8 cellular contexts compared by ENCODE assay signal in the genomic region with DNA sequence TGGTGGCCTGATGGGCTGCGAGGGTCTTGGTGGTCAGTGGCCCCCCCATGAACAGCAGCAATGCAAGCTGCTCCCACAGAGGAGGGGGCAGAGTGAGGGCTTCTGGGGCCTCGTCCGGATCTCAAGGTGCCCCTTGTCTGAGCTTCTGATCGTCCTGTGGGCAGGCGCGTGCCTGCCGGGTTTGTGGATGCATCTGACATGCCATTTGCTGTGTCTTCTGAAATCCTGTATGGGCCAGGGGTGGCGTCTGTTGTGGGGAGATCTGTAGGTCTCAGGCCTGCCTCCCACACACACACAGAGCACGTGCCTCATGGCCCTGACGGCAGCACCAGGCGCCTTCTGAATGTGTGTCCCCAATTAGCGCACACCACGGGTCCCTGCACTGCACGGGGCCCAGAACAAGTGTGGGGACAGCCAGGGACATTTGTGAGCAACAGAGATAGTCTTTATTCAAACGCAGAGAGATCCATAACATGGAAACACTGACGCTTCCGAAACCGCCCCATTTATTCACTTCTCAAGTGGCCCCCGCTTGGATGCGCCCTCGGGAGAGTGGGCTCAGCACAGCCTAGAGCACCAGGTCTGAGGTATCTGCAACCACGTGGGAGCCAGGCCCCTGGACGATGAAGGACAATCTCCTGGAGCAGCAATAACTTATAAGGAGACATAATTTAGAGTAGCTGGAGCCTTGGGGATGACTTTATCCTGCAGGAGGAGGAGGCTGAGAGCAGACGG. TPM values are rescaled to one million over a fixed set of nuclear protein-coding genes. Genes with fewer than 3 reads are reported as not detected.
A peak's percentile ranks its signal among the peaks of the same experiment; 100 is the strongest.
DNase-seq lines count a peak whose midpoint lies in the region; ATAC-seq and TF ChIP-seq lines count a peak whose summit lies in the region.

No MANE protein-coding gene starts in this region.

- H3K9me3 ChIP-seq in heart left ventricle (no peaks in the 10 kb centered on the region), T-helper 17 cell (ENCODE audit: control insufficient read depth, low read length, poor library complexity, severe bottlenecking) (no peaks in the 10 kb centered on the region), iPS-20b (ENCODE audit: insufficient read depth, low read depth, low read length) (no peaks in the 10 kb centered on the region), upper lobe of left lung (no peaks in the 10 kb centered on the region)

- peaks cover 16% of the 10 kb centered on the region for H3K27me3 Mint-ChIP-seq in T-helper 17 cell

- H3K4me3 ChIP-seq in heart left ventricle (peak overlapping the region in 9 of 12 donors; percentile 51 to 72 (median 60)), iPS-20b (ENCODE audit: low read length) (peak overlapping the region; percentile 74; the same call in 1 of the 2 replicates), upper lobe of left lung (peak overlapping the region in 3 of 4 donors; percentile 59 to 76 (median 67))

- H3K4me1 Mint-ChIP-seq in T-helper 17 cell, result peaks cover 27% of the 10 kb centered on the region

- H3K27ac Mint-ChIP-seq in T-helper 17 cell, result peak overlapping the region; percentile 86

- TF ChIP-seq CTCF in heart left ventricle (IDR thresholded peaks at IDR 0.05) (no peak), upper lobe of left lung (IDR thresholded peaks at IDR 0.05) (no peak)

- intact Hi-C loops in heart left ventricle (cut with DNase I) (loop anchor here (1.0 to 10.0 kb wide), 14 partner anchors 46 to 180 kb away; partner anchors contain the start of genes CTBP1 (in 7 of the 10) and UVSSA (in 3 of the 10)), cardiac septum (cut with DNase I) (loop anchor here (2.0 to 5.0 kb wide), 4 partner anchors 66 to 186 kb away; partner anchors contain the start of gene CTBP1)

- H3K9ac ChIP-seq in iPS-20b (ENCODE audit: low read depth, low read length), result no peak overlapping the region

- H3K27ac ChIP-seq in heart left ventricle (no peak overlapping the region), iPS-20b (ENCODE audit: low read length) (no peak overlapping the region), upper lobe of left lung (peak overlapping the region in 3 of 4 donors; percentile 38 to 81 (median 66))

- TF ChIP-seq POLR2A in heart left ventricle (IDR thresholded peaks at IDR 0.05) (no peak), upper lobe of left lung (IDR thresholded peaks at IDR 0.05) (no peak)

- DNase-seq in heart left ventricle (no peak), cardiac septum (ENCODE audit: low spot score) (no peak), T-helper 17 cell (no peak), upper lobe of left lung (peak in 1 of 2 donors; percentile 61), NCI-H345 treated with DMSO at 0.1 percent for 48 hours (lab: John Stamatoyannopoulos, UW; ENCODE audit: unreplicated experiment) (no peak), amniotic stem cell (lab: John Stamatoyannopoulos, UW) (no peak), hippocampal formation (lab: John Stamatoyannopoulos, UW) (no peak)

- ATAC-seq in heart left ventricle (peak in 3 of 4 donors; percentile 1 to 5 (median 5)), T-helper 17 cell (no peak), upper lobe of left lung (ENCODE audit: low FRiP score in 2 of 2) (no peak)

- WGBS in heart left ventricle, 4 donors, result 44 to 59% (median 57%) methylated on average over 11 to 24 of the region's 24 CpGs
- WGBS in upper lobe of left lung, 2 donors, result 40 to 54% methylated on average over 9 to 22 of the region's 24 CpGs

- H3K4me1 ChIP-seq in heart left ventricle, result peaks cover 0 to 45% (median 18%) of the 10 kb centered on the region in 12 donors
- no peaks in the 10 kb centered on the region for H3K4me1 ChIP-seq in iPS-20b (ENCODE audit: insufficient read depth, low read length)
- peaks cover 22 to 34% (median 26%) of the 10 kb centered on the region in 4 donors for H3K4me1 ChIP-seq in upper lobe of left lung

- H3K36me3 ChIP-seq in heart left ventricle (peaks cover 0 to 10% (median 0%) of the 10 kb centered on the region in 9 donors), iPS-20b (ENCODE audit: insufficient read depth, low read depth, low read length) (no peaks in the 10 kb centered on the region), upper lobe of left lung (peaks cover 0 to 4% (median 0%) of the 10 kb centered on the region in 4 donors)

- peak overlapping the region; percentile 88 for H3K4me3 Mint-ChIP-seq in T-helper 17 cell

- no peak for TF ChIP-seq EP300 in upper lobe of left lung (IDR thresholded peaks at IDR 0.05)

- no peaks in the 10 kb centered on the region for H3K36me3 Mint-ChIP-seq in T-helper 17 cell (ENCODE audit: low read depth)

- peaks cover under 1 to 25% (median 16%) of the 10 kb centered on the region in 9 donors for H3K27me3 ChIP-seq in heart left ventricle
- H3K27me3 ChIP-seq in iPS-20b (ENCODE audit: insufficient read depth, low read length), result peaks cover 58% of the 10 kb centered on the region
- peaks cover 0 to 21% (median 8%) of the 10 kb centered on the region in 4 donors for H3K27me3 ChIP-seq in upper lobe of left lung

RNA-seq across cellular contexts. Expression of gene SPON2, which starts 5.7 kb away (rescaled TPM):
- total RNA-seq in heart left ventricle, result 10 to 100 TPM in 7 of 9 donors, 1 to 10 TPM in 2; 8.8 to 36.3 (median 13.7) TPM
- polyA plus RNA-seq in heart left ventricle, result 10 to 100 TPM in 1 of 2 donors, 1 to 10 TPM in 1; 7.8 to 31.2 TPM
- total RNA-seq in cardiac septum, result 19.8 TPM
- total RNA-seq in T-helper 17 cell, result 1 to 10 TPM; 5.2 to 7.4 TPM
- total RNA-seq in upper lobe of left lung, result 10 to 100 TPM; 23.2 to 81.3 (median 50.8) TPM

RNA-seq across cellular contexts. Expression of gene RNF212, which starts 53.3 kb away (rescaled TPM):
- total RNA-seq in heart left ventricle (1 to 10 TPM in 1 of 9 donors, under 1 TPM in 4, not detected in 4; 0.25 to 1.6 (median 0.43) TPM), cardiac septum (1.4 TPM), T-helper 17 cell (1 to 10 TPM; 2.1 to 2.6 TPM), upper lobe of left lung (10 to 100 TPM in 1 of 6 donors, 1 to 10 TPM in 5; 2.7 to 14.7 (median 5.3) TPM)
- polyA plus RNA-seq in heart left ventricle, result under 1 TPM; 0.62 to 0.65 TPM

Comparison
In these comparisons a context has a peak if more than half of its experiments do, and no peak if none do; other contexts are left out.
1. ATAC-seq: peak in heart left ventricle (3 of 4); none in T-helper 17 cell (single experiment) and upper lobe of left lung (0 of 2).
2. H3K27ac ChIP-seq: peak in upper lobe of left lung (3 of 4); none in heart left ventricle (0 of 12) and iPS-20b (single experiment).
3. Peak in every context shown above with its lines, with median percentiles within 50 percentile points of each other: H3K4me3 ChIP-seq.